ENCODE assay signal across 12 cellular contexts in the genomic region with DNA sequence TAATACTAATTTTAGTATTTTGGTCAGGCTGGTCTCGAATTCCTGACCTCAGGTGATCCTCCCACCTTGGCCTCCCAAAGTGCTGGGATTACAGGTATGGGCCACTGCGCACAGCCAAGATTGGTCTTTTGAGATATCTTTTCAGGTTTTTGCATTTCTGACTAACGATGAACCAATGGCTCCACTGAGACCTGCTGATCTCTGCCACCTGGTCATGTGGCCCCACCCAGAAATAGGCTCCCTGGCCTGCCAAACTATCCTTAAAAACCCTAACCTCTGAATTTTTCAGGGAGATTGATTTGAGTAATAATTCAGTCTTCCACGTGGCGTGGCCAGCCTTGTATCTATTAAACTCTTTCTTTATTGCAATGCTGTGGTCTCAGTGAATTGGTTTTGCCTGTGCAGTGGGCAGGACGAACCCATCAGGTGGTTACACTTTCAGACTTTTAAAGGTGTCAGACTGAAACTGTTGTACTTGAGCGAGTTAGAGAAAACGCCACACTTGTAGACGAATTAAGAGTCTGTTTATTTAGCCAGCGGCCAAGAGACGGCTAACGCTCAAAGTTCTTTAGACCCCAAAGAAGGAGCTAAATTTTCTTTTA.
DNase-seq lines count a peak whose midpoint lies in the region; ATAC-seq and TF ChIP-seq lines count a peak whose summit lies in the region.
"Had no signal": no experiment of that assay in that cellular context is flagged by ENCODE, and none has a peak within 500 bp of the region (broad histone marks: within the 10 kb centered on the region; RNA-seq: fewer than 3 reads in every experiment).

No MANE protein-coding gene starts in this region.

- H3K4me3 Mint-ChIP-seq in WTC11 = no peak overlapping the region
- H3K4me3 Mint-ChIP-seq: mesothelial cell of epicardium had no signal

- H3K4me3 ChIP-seq in gastrocnemius medialis = no peak overlapping the region

- DNase-seq in WTC11 (ENCODE audit: low spot score) (no peak), NCI-H1417 (lab: John Stamatoyannopoulos, UW) (no peak), NCI-H187 treated with DMSO at 0.1 percent for 48 hours (lab: John Stamatoyannopoulos, UW) (no peak), gastrocnemius medialis (no peak)
- no peak for DNase-seq in stimulated activated CD4-positive, alpha-beta T cell treated with anti-CD3 and anti-CD28 coated beads, Interleukin-4, amount 100 ng/mL, for 4 hours
- DNase-seq: foreskin fibroblast, MV-4-11 had no signal

- intact Hi-C loops in gastrocnemius medialis (cut with DNase I; ENCODE audit: low total_unique reads) = no loop called here

- H3K9me3 ChIP-seq in gastrocnemius medialis = no peaks in the 10 kb centered on the region

- CTCF ChIA-PET in WTC11 (lab: Charles Lee) = interaction anchor here (1.0 kb wide), 1 partner anchor 43 kb away, joined by 3 read pairs; no protein-coding TSS in a partner anchor

- peaks cover 64% of the 10 kb centered on the region for H3K4me1 Mint-ChIP-seq in WTC11

- POLR2A ChIA-PET in WTC11 (lab: Charles Lee) = no interaction called here

- no peaks in the 10 kb centered on the region for H3K27me3 Mint-ChIP-seq in WTC11 (ENCODE audit: low read depth)

- H3K27ac ChIP-seq in gastrocnemius medialis = no peak overlapping the region

- peak; percentile 55 for ATAC-seq in GM18505 (IDR thresholded peaks at IDR 0.05; ENCODE audit: unreplicated experiment)
- ATAC-seq in GM21447 (IDR thresholded peaks at IDR 0.05; ENCODE audit: unreplicated experiment) = peak; percentile 79
- peak; percentile 73 for ATAC-seq in HG03095 (IDR thresholded peaks at IDR 0.05; ENCODE audit: unreplicated experiment)
- no peak for ATAC-seq in WTC11
- ATAC-seq in gastrocnemius medialis = no peak

- H3K4me1 ChIP-seq in gastrocnemius medialis = no peaks in the 10 kb centered on the region

- H3K36me3 ChIP-seq in gastrocnemius medialis = no peaks in the 10 kb centered on the region

- in situ Hi-C loops in gastrocnemius medialis (cut with MboI; ENCODE audit: low sequenced_read_pairs in 4 of 4) = no loop called here

- no peaks in the 10 kb centered on the region for H3K27me3 ChIP-seq in gastrocnemius medialis

- H3K9me3 Mint-ChIP-seq in WTC11 = peaks cover 22% of the 10 kb centered on the region
- H3K9me3 Mint-ChIP-seq: activated T-helper 2 cell treated with anti-CD3 and anti-CD28 coated beads, Interferon-gamma antibody, Interleukin-2, Interleukin-4, amounts not matched to agents 10 μg/mL and 5 μg/mL and 100 μg/mL, durations not matched to agents 14 hours and 24 hours and 36 hours; mesothelial cell of epicardium had no signal

- peaks cover 26% of the 10 kb centered on the region for H3K36me3 Mint-ChIP-seq in WTC11
- H3K36me3 Mint-ChIP-seq: mesothelial cell of epicardium had no signal

- H3K27ac Mint-ChIP-seq in WTC11 = peak overlapping the region; percentile 96
- H3K27ac Mint-ChIP-seq: activated T-helper 2 cell treated with anti-CD3 and anti-CD28 coated beads, Interferon-gamma antibody, Interleukin-2, Interleukin-4, amounts not matched to agents 10 μg/mL and 5 μg/mL and 100 μg/mL, durations not matched to agents 14 hours and 24 hours and 36 hours had no signal

- TF ChIP-seq CTCF in WTC11 (IDR thresholded peaks at IDR 0.05) (no peak), gastrocnemius medialis (IDR thresholded peaks at IDR 0.05 in 4 of 5, conservative IDR thresholded peaks at IDR 0.05 in 1 of 5) (no peak)

- TF ChIP-seq POLR2A in GM18505 (IDR thresholded peaks at IDR 0.05; ENCODE audit: borderline replicate concordance, extremely low read depth, insufficient read depth, insufficient read length) (no peak), gastrocnemius medialis (IDR thresholded peaks at IDR 0.05) (no peak)

TF ChIP-seq in WTC11, 78 proteins besides CTCF, POLR2A, EP300 and RAD21:
- TF ChIP-seq ZNF219 (CRISPR knock-in tag; IDR thresholded peaks at IDR 0.05; ENCODE audit: borderline replicate concordance) (no peak), GABPB1 (CRISPR knock-in tag; IDR thresholded peaks at IDR 0.05) (no peak), ETV6 (CRISPR knock-in tag; IDR thresholded peaks at IDR 0.05) (no peak), USF2 (CRISPR knock-in tag; IDR thresholded peaks at IDR 0.05) (peak; percentile 38; the same call in 1 of the 2 replicates), SMAD4 (CRISPR knock-in tag; IDR thresholded peaks at IDR 0.05) (no peak), FOXP1 (CRISPR knock-in tag; IDR thresholded peaks at IDR 0.05; ENCODE audit: borderline replicate concordance) (no peak)

Comparison
In these comparisons a context has a peak if more than half of its experiments do, and no peak if none do; other contexts are left out.
1. ATAC-seq: peak in GM18505 (single experiment), GM21447 (single experiment) and HG03095 (single experiment); none in WTC11 (single experiment) and gastrocnemius medialis (0 of 2).